In genomic region chrX:100673397-100673953, GRCh38 we compare ENCODE assay signal across 12 cellular contexts. TPM values are rescaled to one million over a fixed set of nuclear protein-coding genes. Genes with fewer than 3 reads are reported as not detected.
DNase-seq lines count a peak whose midpoint lies in the region; ATAC-seq and TF ChIP-seq lines count a peak whose summit lies in the region.
"Had no signal": no experiment of that assay in that cellular context is flagged by ENCODE, and none has a peak within 500 bp of the region (broad histone marks: within the 10 kb centered on the region; RNA-seq: fewer than 3 reads in every experiment).

No MANE protein-coding gene starts in this region.

- H3K27me3 ChIP-seq in AG04450 (ENCODE audit: control insufficient read depth, insufficient read depth, low read length) = no peaks in the 10 kb centered on the region
- H3K27me3 ChIP-seq in breast epithelium = peaks cover 0 to 65% of the 10 kb centered on the region in 2 donors

- H3K27ac ChIP-seq in AG04450 (ENCODE audit: low read depth, low read length) = peak overlapping the region; percentile 39
- peak overlapping the region; percentile 59 to 64 for H3K27ac ChIP-seq in breast epithelium
- H3K27ac ChIP-seq in caudate nucleus (ENCODE audit: low read depth, low read length) = no peak overlapping the region
- H3K27ac ChIP-seq: lower lobe of right lung had no signal

- TF ChIP-seq POLR2A in breast epithelium (IDR thresholded peaks at IDR 0.05) = no peak

- CTCF ChIA-PET in AG04450 (lab: Charles Lee) = interaction anchor here (2.6 to 6.5 kb wide), 4 partner anchors 12 to 96 kb away, joined by 15 to 115 read pairs (median 36); partner anchors contain the start of gene TSPAN6

- intact Hi-C loops in breast epithelium (cut with DNase I; ENCODE audit: low total_unique reads) = no loop called here

- H3K9me3 ChIP-seq in AG04450 (ENCODE audit: control insufficient read depth, insufficient read depth, low read length) (no peaks in the 10 kb centered on the region), breast epithelium (no peaks in the 10 kb centered on the region)
- H3K9me3 ChIP-seq: lower lobe of right lung had no signal

- TF ChIP-seq CTCF in AG04450 (IDR thresholded peaks at IDR 0.05; ENCODE audit: low read depth, low read length) (no peak), breast epithelium (IDR thresholded peaks at IDR 0.05) (no peak)

- no peaks in the 10 kb centered on the region for H3K4me1 ChIP-seq in breast epithelium

- no peak for ATAC-seq in GM19351 (IDR thresholded peaks at IDR 0.05; ENCODE audit: unreplicated experiment)
- no peak for ATAC-seq in HG03469 (IDR thresholded peaks at IDR 0.05; ENCODE audit: unreplicated experiment)
- ATAC-seq: activated naive CD4-positive, alpha-beta T cell treated with anti-CD3 and anti-CD28 coated beads, Interleukin-2, amount 50 U/mL, for 72 hours; lower lobe of right lung had no signal

- DNase-seq in AG04450 (ENCODE audit: low read depth, low spot score) (peak; percentile 54), HS-5 (ENCODE audit: low read depth) (peak; percentile 41), breast epithelium (ENCODE audit: low spot score in 2 of 2) (no peak), hepatic stellate cell (ENCODE audit: low spot score) (peak; percentile 18), GM19240 (ENCODE audit: insufficient read length, low spot score) (no peak), caudate nucleus (lab: John Stamatoyannopoulos, UW) (no peak)
- DNase-seq: activated CD4-positive, CD25-positive, alpha-beta regulatory T cell treated with anti-CD3 and anti-CD28 coated beads, Interleukin-2, amount 50 U/mL, for 72 hours; activated CD8-positive, alpha-beta memory T cell treated with anti-CD3 and anti-CD28 coated beads, Interleukin-2, amount 50 U/mL, for 48 hours; lower lobe of right lung had no signal

- H3K36me3 ChIP-seq in breast epithelium = no peaks in the 10 kb centered on the region
- H3K36me3 ChIP-seq: lower lobe of right lung had no signal

- POLR2A ChIA-PET in AG04450 (lab: Yijun Ruan, JAX) = no interaction called here

- H3K4me3 ChIP-seq in AG04450 (ENCODE audit: low read depth, low read length) (no peak overlapping the region), breast epithelium (no peak overlapping the region)
- H3K4me3 ChIP-seq: lower lobe of right lung had no signal

RNA-seq across cellular contexts. Expression of gene SRPX2, which starts 29.5 kb away (rescaled TPM):
- 87.1 and 92.9 TPM in 2 replicates for polyA plus RNA-seq in AG04450 (2011; rRNA removed)
- polyA minus RNA-seq in AG04450 (2011; rRNA and poly(A)+ RNA removed) = 49.2 and 73.1 TPM in 2 replicates
- total RNA-seq in breast epithelium = 10 to 100 TPM; 15.2 to 61.0 (median 32.6) TPM
- total RNA-seq: activated naive CD4-positive, alpha-beta T cell treated with anti-CD3 and anti-CD28 coated beads, Interleukin-2, amount 50 U/mL, for 72 hours had no signal

RNA-seq across cellular contexts. Expression of gene TSPAN6, which starts 36.9 kb away (rescaled TPM):
- 38.4 and 49.1 TPM in 2 replicates for polyA plus RNA-seq in AG04450 (2011; rRNA removed)
- 11.9 and 19.9 TPM in 2 replicates for polyA minus RNA-seq in AG04450 (2011; rRNA and poly(A)+ RNA removed)
- 10 to 100 TPM; 30.9 to 49.5 (median 40.6) TPM for total RNA-seq in breast epithelium

RNA-seq across cellular contexts. Expression of gene SYTL4, which starts 58.4 kb away (rescaled TPM):
- polyA plus RNA-seq in AG04450 (2011; rRNA removed) = 4.3 and 5.3 TPM in 2 replicates
- polyA minus RNA-seq in AG04450 (2011; rRNA and poly(A)+ RNA removed) = 3.9 and 4.8 TPM in 2 replicates
- total RNA-seq in breast epithelium = 10 to 100 TPM; 19.3 to 29.9 (median 25.2) TPM
- total RNA-seq: activated naive CD4-positive, alpha-beta T cell treated with anti-CD3 and anti-CD28 coated beads, Interleukin-2, amount 50 U/mL, for 72 hours had no signal

Comparison
In these comparisons a context has a peak if more than half of its experiments do, and no peak if none do; other contexts are left out.
1. DNase-seq: peak in AG04450 (single experiment), HS-5 (single experiment) and hepatic stellate cell (single experiment); none in breast epithelium (0 of 2), GM19240 (single experiment) and caudate nucleus (0 of 61).